Comparison of ENCODE assay signal across 9 cellular contexts in the genomic region with DNA sequence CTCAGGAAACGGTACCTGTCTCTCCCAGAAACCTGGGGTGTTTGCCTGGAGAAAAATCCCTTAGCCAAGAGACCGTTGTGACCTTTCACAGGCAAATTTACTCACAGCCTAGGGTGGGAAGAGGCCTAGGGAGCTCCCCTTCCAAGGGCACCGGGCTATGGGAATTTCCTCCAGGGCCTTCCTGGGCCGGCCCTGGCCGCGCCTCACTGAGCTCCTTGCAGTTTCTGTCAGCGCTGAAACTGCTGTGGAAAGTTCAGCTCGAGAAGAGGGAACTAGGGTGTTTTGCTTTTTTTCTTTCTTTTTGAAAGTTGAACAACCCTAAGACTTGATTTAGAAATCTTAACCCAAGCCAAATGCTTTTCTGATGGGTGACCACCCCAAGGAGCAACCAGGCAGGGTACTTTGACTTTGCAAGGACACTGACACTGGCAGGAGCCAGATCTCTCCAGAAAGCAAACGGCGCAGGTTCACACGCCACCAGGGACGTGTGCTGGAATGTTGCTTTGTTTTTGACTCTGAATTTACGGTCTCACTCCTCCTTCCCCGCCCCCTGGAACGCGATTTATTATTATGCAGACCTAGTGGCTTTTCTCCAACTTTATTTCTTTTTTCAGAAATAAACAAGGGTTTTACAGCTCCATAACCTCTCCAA.
A peak's percentile ranks its signal among the peaks of the same experiment; 100 is the strongest.
DNase-seq lines count a peak whose midpoint lies in the region; ATAC-seq, FAIRE-seq and TF ChIP-seq lines count a peak whose summit lies in the region.
"Had no signal": no experiment of that assay in that cellular context is flagged by ENCODE, and none has a peak within 500 bp of the region (broad histone marks: within the 10 kb centered on the region; RNA-seq: fewer than 3 reads in every experiment).

No MANE protein-coding gene starts in this region.

- FAIRE-seq in A549 (lab: Jason Lieb, UNC), result no peak

- intact Hi-C loops in CD4-positive, alpha-beta memory T cell (cut with micrococcal nuclease), result loop anchor here (10.0 kb wide), 1 partner anchor 109 kb away; no protein-coding TSS in a partner anchor

- no peak for TF ChIP-seq EP300 in A549 (IDR thresholded peaks at IDR 0.05)

- TF ChIP-seq RAD21 in A549 (conservative IDR thresholded peaks at IDR 0.05 in 1 of 2, IDR thresholded peaks at IDR 0.05 in 1 of 2), result no peak

- no peaks in the 10 kb centered on the region for H3K27me3 Mint-ChIP-seq in memory B cell
- peaks cover 0 to 1% of the 10 kb centered on the region in 2 donors for H3K27me3 Mint-ChIP-seq in CD4-positive, alpha-beta memory T cell

- POLR2A ChIA-PET in A549 (lab: Yijun Ruan, JAX), result no interaction called here
- POLR2A ChIA-PET in CD4-positive, alpha-beta memory T cell (lab: Charles Lee; ENCODE audit: partially characterized antibody), result interaction anchor here (0.8 kb wide), 1 partner anchor 8 kb away, joined by 6 read pairs; no protein-coding TSS in a partner anchor

- H3K27me3 ChIP-seq in CD4-positive, alpha-beta memory T cell (ENCODE audit: insufficient read depth, low read length), result no peaks in the 10 kb centered on the region

- H3K4me1 Mint-ChIP-seq in memory B cell, result peaks cover 25% of the 10 kb centered on the region
- H3K4me1 Mint-ChIP-seq in CD4-positive, alpha-beta memory T cell, result peaks cover 0 to 10% (median 2%) of the 10 kb centered on the region in 4 donors

- ATAC-seq in A549, result peak in 1 of 2 experiments; percentile 40; a peak in 1 of 6 replicates
- ATAC-seq in GM19397 (IDR thresholded peaks at IDR 0.05; ENCODE audit: unreplicated experiment), result peak; percentile 53
- peak; percentile 55 for ATAC-seq in HG03442 (IDR thresholded peaks at IDR 0.05; ENCODE audit: unreplicated experiment)
- peak; percentile 79 for ATAC-seq in memory B cell (ENCODE audit: low read depth)

- peak overlapping the region; percentile 69 for H3K4me3 Mint-ChIP-seq in memory B cell
- no peak overlapping the region for H3K4me3 Mint-ChIP-seq in CD4-positive, alpha-beta memory T cell

- H3K27ac ChIP-seq in A549 (0 out of 6 replicates have a peak overlapping the region, but pooled peaks of 1 of the 2 experiments have one; percentile 53), coronary artery (peak overlapping the region; percentile 35 to 73)
- no peak overlapping the region for H3K27ac ChIP-seq in CD4-positive, alpha-beta memory T cell (ENCODE audit: low read depth, low read length)

- H3K27ac Mint-ChIP-seq in memory B cell, result peak overlapping the region; percentile 45
- no peak overlapping the region for H3K27ac Mint-ChIP-seq in CD4-positive, alpha-beta memory T cell

- 0 out of 3 replicates have a peak overlapping the region, but pooled peaks have one; percentile 18 for H3K4me2 ChIP-seq in A549

- H3K4me3 ChIP-seq in A549 (no peak overlapping the region), coronary artery (peak overlapping the region; percentile 29)
- H3K4me3 ChIP-seq in CD4-positive, alpha-beta memory T cell (ENCODE audit: low read length in 2 of 2), result no peak overlapping the region

- TF ChIP-seq CTCF in A549 (IDR thresholded peaks at IDR 0.05) (no peak), coronary artery (IDR thresholded peaks at IDR 0.05) (no peak)

- DNase-seq in A549 (ENCODE audit: low read depth in 1 of 2, low spot score in 1 of 2) (no peak), coronary artery (ENCODE audit: low spot score) (no peak), memory B cell (ENCODE audit: low spot score in 2 of 2) (no peak), GF-D8 (lab: John Stamatoyannopoulos, UW) (no peak)
- DNase-seq in CD4-positive, alpha-beta memory T cell, result no peak
- DNase-seq in stimulated activated CD4-positive, alpha-beta T cell treated with anti-CD3 and anti-CD28 coated beads, Interleukin-15, amount 100 ng/mL, for 24 hours, result no peak
- DNase-seq: DND-41 had no signal

- no peak for TF ChIP-seq POLR2A in A549 (IDR thresholded peaks at IDR 0.05; ENCODE audit: low read length)

- H3K9me3 Mint-ChIP-seq in memory B cell, result no peaks in the 10 kb centered on the region
- no peaks in the 10 kb centered on the region for H3K9me3 Mint-ChIP-seq in CD4-positive, alpha-beta memory T cell

- no peaks in the 10 kb centered on the region for H3K36me3 Mint-ChIP-seq in memory B cell
- no peaks in the 10 kb centered on the region for H3K36me3 Mint-ChIP-seq in CD4-positive, alpha-beta memory T cell

- no peaks in the 10 kb centered on the region for H3K9me3 ChIP-seq in A549
- no peaks in the 10 kb centered on the region for H3K9me3 ChIP-seq in CD4-positive, alpha-beta memory T cell (ENCODE audit: control insufficient read depth in 1 of 2, low read length in 2 of 2)

- CTCF ChIA-PET in A549 (lab: Yijun Ruan, JAX), result interaction anchor here (0.6 to 1.0 kb wide), 2 partner anchors 9 to 54 kb away, joined by 3 read pairs; no protein-coding TSS in a partner anchor
- CTCF ChIA-PET in CD4-positive, alpha-beta memory T cell (lab: Charles Lee; ENCODE audit: partially characterized antibody), result interaction anchor here (0.8 to 1.4 kb wide), 3 partner anchors 9 to 20 kb away, joined by 3 read pairs; no protein-coding TSS in a partner anchor

- no peaks in the 10 kb centered on the region for H3K36me3 ChIP-seq in CD4-positive, alpha-beta memory T cell (ENCODE audit: insufficient read depth, low read length)

- 70% methylated on average over 16 of the region's 16 CpGs for WGBS in A549 (ENCODE audit: missing lambda C conversion rate)

- H3K4me1 ChIP-seq in A549, result peaks cover 10% of the 10 kb centered on the region
- H3K4me1 ChIP-seq in CD4-positive, alpha-beta memory T cell (ENCODE audit: insufficient read depth, low read length), result no peaks in the 10 kb centered on the region

TF ChIP-seq in A549, 52 proteins besides CTCF, POLR2A, EP300 and RAD21:
- no peak for TF ChIP-seq CHD2 (IDR thresholded peaks at IDR 0.05; ENCODE audit: low read length, partially characterized antibody)
- no peak for TF ChIP-seq ZSCAN20 (CRISPR knock-in tag; IDR thresholded peaks at IDR 0.05)
- TF ChIP-seq, protein P1, sequence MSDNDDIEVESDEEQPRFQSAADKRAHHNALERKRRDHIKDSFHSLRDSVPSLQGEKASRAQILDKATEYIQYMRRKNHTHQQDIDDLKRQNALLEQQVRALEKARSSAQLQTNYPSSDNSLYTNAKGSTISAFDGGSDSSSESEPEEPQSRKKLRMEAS (IDR thresholded peaks at IDR 0.05), result no peak
- no peak for TF ChIP-seq MAZ (IDR thresholded peaks at IDR 0.05; ENCODE audit: borderline replicate concordance, low read depth, low read length)
- TF ChIP-seq, protein P2, sequence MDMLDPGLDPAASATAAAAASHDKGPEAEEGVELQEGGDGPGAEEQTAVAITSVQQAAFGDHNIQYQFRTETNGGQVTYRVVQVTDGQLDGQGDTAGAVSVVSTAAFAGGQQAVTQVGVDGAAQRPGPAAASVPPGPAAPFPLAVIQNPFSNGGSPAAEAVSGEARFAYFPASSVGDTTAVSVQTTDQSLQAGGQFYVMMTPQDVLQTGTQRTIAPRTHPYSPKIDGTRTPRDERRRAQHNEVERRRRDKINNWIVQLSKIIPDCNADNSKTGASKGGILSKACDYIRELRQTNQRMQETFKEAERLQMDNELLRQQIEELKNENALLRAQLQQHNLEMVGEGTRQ (IDR thresholded peaks at IDR 0.05), result no peak
- no peak for TF ChIP-seq JUNB (IDR thresholded peaks at IDR 0.05)
